ENCODE assay signal across 33 cellular contexts in the genomic region with DNA sequence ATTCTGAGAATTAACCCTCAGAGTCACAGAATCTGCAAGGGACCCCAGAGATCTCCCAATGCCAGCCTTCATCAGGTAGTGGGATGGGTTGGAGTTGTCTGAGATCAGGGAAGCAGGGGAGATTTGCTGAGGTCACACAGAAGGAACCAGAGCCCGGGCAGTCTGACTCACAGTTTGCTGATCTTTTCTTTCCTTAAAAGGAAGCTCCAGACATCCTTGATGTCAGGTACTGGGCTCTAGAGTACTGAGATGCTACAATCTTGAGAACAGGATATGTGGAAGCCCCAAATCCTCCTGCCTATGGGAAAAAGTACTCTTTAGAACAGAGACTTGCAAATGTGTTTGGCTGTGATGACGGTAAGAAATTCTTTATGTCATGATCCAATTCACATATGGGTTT. TPM values are rescaled to one million over a fixed set of nuclear protein-coding genes. Genes with fewer than 3 reads are reported as not detected.
DNase-seq lines count a peak whose midpoint lies in the region; ATAC-seq and TF ChIP-seq lines count a peak whose summit lies in the region.
"Had no signal": no experiment of that assay in that cellular context is flagged by ENCODE, and none has a peak within 500 bp of the region (broad histone marks: within the 10 kb centered on the region; RNA-seq: fewer than 3 reads in every experiment).

No MANE protein-coding gene starts in this region.

- ATAC-seq in RWPE2 (ENCODE audit: low read depth) (peak; percentile 62; the same call in 2 of the 3 replicates), HG03342 (IDR thresholded peaks at IDR 0.05; ENCODE audit: unreplicated experiment) (no peak), HG03521 (IDR thresholded peaks at IDR 0.05; ENCODE audit: unreplicated experiment) (no peak)
- ATAC-seq: left colon had no signal

- H3K9ac ChIP-seq in BLaER1 = no peak overlapping the region
- H3K9ac ChIP-seq: KMS-11 had no signal

- TF ChIP-seq CTCF in RWPE2 (IDR thresholded peaks at IDR 0.05; ENCODE audit: poor library complexity, severe bottlenecking) = no peak

- DNase-seq in H7 (peak; percentile 22), RWPE2 (ENCODE audit: low spot score) (no peak), iPS-NIHi7 (ENCODE audit: extremely low spot score) (peak; percentile 20), amygdala (lab: John Stamatoyannopoulos, UW) (no peak), NCI-H2171 treated with DMSO at 0.1 percent for 48 hours (lab: John Stamatoyannopoulos, UW) (no peak)
- DNase-seq: ACHN; activated CD4-positive, alpha-beta T cell treated with anti-CD3 and anti-CD28 coated beads for 4 hours; activated naive CD4-positive, alpha-beta T cell; activated T-cell treated with anti-CD3 and anti-CD28 coated beads, Interleukin-2, amount 50 U/mL, for 24 hours; adrenal gland; C1 segment of cervical spinal cord; Calu3; left colon; mesenchymal stem cell; NCI-H1694; NCI-H2171; NCI-H526 treated with DMSO at 0.1 percent for 48 hours; RPMI8226; stimulated activated CD4-positive, alpha-beta T cell treated with anti-CD3 and anti-CD28 coated beads, Interleukin-2, amount 100 ng/mL, for 48 hours; substantia nigra had no signal

- H3K4me1 ChIP-seq in BLaER1 (peaks cover 40% of the 10 kb centered on the region), RWPE2 (ENCODE audit: insufficient read depth, poor library complexity, severe bottlenecking) (no peaks in the 10 kb centered on the region)
- H3K4me1 ChIP-seq: right atrium auricular region, upper lobe of left lung had no signal

- H3K27ac ChIP-seq in BLaER1 (no peak overlapping the region), RWPE2 (ENCODE audit: poor library complexity, severe bottlenecking) (no peak overlapping the region)
- H3K27ac ChIP-seq: adrenal gland, KMS-11, right atrium auricular region, SK-N-MC, upper lobe of left lung had no signal

- H4K20me1 ChIP-seq in BLaER1 = no peaks in the 10 kb centered on the region

- H3K4me2 ChIP-seq in BLaER1 = peak overlapping the region; percentile 71; the same call in 1 of the 2 replicates
- H3K4me2 ChIP-seq: KMS-11 had no signal

- H3K36me3 ChIP-seq in BLaER1 (no peaks in the 10 kb centered on the region), H7 (replicated peaks; ENCODE audit: control insufficient read depth, insufficient read depth, low read length) (no peaks in the 10 kb centered on the region), RWPE2 (ENCODE audit: low read depth) (no peaks in the 10 kb centered on the region)
- H3K36me3 ChIP-seq: adrenal gland, right atrium auricular region, upper lobe of left lung had no signal

- H3K27me3 ChIP-seq in BLaER1 (no peaks in the 10 kb centered on the region), H7 (ENCODE audit: control insufficient read depth, insufficient read depth, low read length) (no peaks in the 10 kb centered on the region), RWPE2 (ENCODE audit: insufficient read depth, poor library complexity, severe bottlenecking) (no peaks in the 10 kb centered on the region)
- H3K27me3 ChIP-seq: right atrium auricular region, upper lobe of left lung had no signal

- H3K9me3 ChIP-seq in BLaER1 = no peaks in the 10 kb centered on the region
- no peaks in the 10 kb centered on the region for H3K9me3 ChIP-seq in RWPE2 (ENCODE audit: severe bottlenecking)
- H3K9me3 ChIP-seq: adrenal gland, upper lobe of left lung had no signal

- H3K4me3 ChIP-seq in BLaER1 (no peak overlapping the region), H7 (ENCODE audit: insufficient read depth, low read depth, low read length) (no peak overlapping the region), RWPE2 (ENCODE audit: severe bottlenecking) (no peak overlapping the region)
- H3K4me3 ChIP-seq: adrenal gland, right atrium auricular region, SK-N-MC, upper lobe of left lung had no signal

RNA-seq across cellular contexts. Expression of gene TBATA, which starts 0.7 kb away (rescaled TPM):
- not detected in 2 replicates for total RNA-seq in H7 (2014; rRNA removed; shearing (Covaris generic))
- total RNA-seq: activated CD8-positive, alpha-beta memory T cell treated with anti-CD3 and anti-CD28 coated beads for 36 hours; adrenal gland; Calu3; cardiac septum; dermis microvascular lymphatic vessel endothelial cell; endothelial cell of umbilical vein; left colon; osteocyte; right atrium auricular region; T-helper 2 cell treated with Interferon-gamma antibody and Interleukin-4, amounts not matched to agents 100 ng/mL and 5 ng/mL, for 36 hours; upper lobe of left lung had no signal

RNA-seq across cellular contexts. Expression of gene SGPL1, which starts 31.3 kb away (rescaled TPM):
- 35.0 and 35.1 TPM in 2 replicates for total RNA-seq in H7 (2014; rRNA removed; shearing (Covaris generic))

Comparison
In these comparisons a context has a peak if more than half of its experiments do, and no peak if none do; other contexts are left out.
1. DNase-seq: peak in H7 (single experiment) and iPS-NIHi7 (single experiment); none in RWPE2 (single experiment), amygdala (0 of 56) and NCI-H2171 treated with DMSO at 0.1 percent for 48 hours (single experiment).